8 cellular contexts compared by ENCODE assay signal in genomic region chr2:217943379-217944321, GRCh38. TPM values are rescaled to one million over a fixed set of nuclear protein-coding genes. Genes with fewer than 3 reads are reported as not detected.
DNase-seq lines count a peak whose midpoint lies in the region; ATAC-seq and TF ChIP-seq lines count a peak whose summit lies in the region.

No MANE protein-coding gene starts in this region.

- H3K27me3 ChIP-seq in dorsolateral prefrontal cortex (no peaks in the 10 kb centered on the region), lower lobe of right lung (ENCODE audit: low read depth) (no peaks in the 10 kb centered on the region), testis (no peaks in the 10 kb centered on the region)

- H3K9me3 Mint-ChIP-seq in activated CD4-positive, alpha-beta T cell treated with anti-CD3 and anti-CD28 coated beads, Interleukin-2, amount 10 ng/mL, durations not matched to agents 7 days and 5 days = no peaks in the 10 kb centered on the region

- peaks cover 63% of the 10 kb centered on the region for H3K4me1 Mint-ChIP-seq in activated CD4-positive, alpha-beta T cell treated with anti-CD3 and anti-CD28 coated beads, Interleukin-2, amount 10 ng/mL, durations not matched to agents 7 days and 5 days

- DNase-seq in activated CD4-positive, alpha-beta T cell treated with anti-CD3 and anti-CD28 coated beads, Interleukin-2, amount 10 ng/mL, durations not matched to agents 7 days and 5 days = peak; percentile 40
- DNase-seq in activated CD4-positive, alpha-beta T cell treated with anti-CD3 and anti-CD28 coated beads for 4 hours = no peak
- DNase-seq in NOMO-1 treated with DMSO at 0.1 percent for 48 hours (lab: John Stamatoyannopoulos, UW; ENCODE audit: unreplicated experiment) = peak; percentile 54
- DNase-seq in dorsolateral prefrontal cortex = peak; percentile 23 to 88 (median 78)
- DNase-seq in lower lobe of right lung = peak; percentile 90
- peak; percentile 78 for DNase-seq in testis
- no peak for DNase-seq in NCI-H1048 (lab: John Stamatoyannopoulos, UW)
- DNase-seq in stimulated activated CD4-positive, alpha-beta T cell treated with anti-CD3 and anti-CD28 coated beads, Interleukin-2, amount 100 ng/mL, for 48 hours = no peak

- H3K27me3 Mint-ChIP-seq in activated CD4-positive, alpha-beta T cell treated with anti-CD3 and anti-CD28 coated beads, Interleukin-2, amount 10 ng/mL, durations not matched to agents 7 days and 5 days = peaks cover 28% of the 10 kb centered on the region

- CTCF ChIA-PET in activated CD4-positive, alpha-beta T cell treated with anti-CD3 and anti-CD28 coated beads, Interleukin-2, amount 10 ng/mL, durations not matched to agents 7 days and 5 days (lab: Charles Lee) = interaction anchor here (1.6 kb wide), 1 partner anchor 10 kb away, joined by 4 read pairs; no protein-coding TSS in a partner anchor

- H3K27ac ChIP-seq in dorsolateral prefrontal cortex = peak overlapping the region in 57 of 59 donors; percentile 10 to 91 (median 80)
- peak overlapping the region; percentile 92 for H3K27ac ChIP-seq in lower lobe of right lung
- peak overlapping the region; percentile 70 to 81 for H3K27ac ChIP-seq in testis

- peaks cover under 1% of the 10 kb centered on the region for H3K36me3 ChIP-seq in lower lobe of right lung
- H3K36me3 ChIP-seq in testis (ENCODE audit: low read depth, missing control alignments) = no peaks in the 10 kb centered on the region

- intact Hi-C loops in dorsolateral prefrontal cortex (cut with DNase I) (loop anchor here in 1 of 2 donors (1.0 to 5.0 kb wide), 3 partner anchors 36 to 56 kb away; no protein-coding TSS in a partner anchor), lower lobe of right lung (cut with DNase I) (no loop called here), testis (cut with DNase I; ENCODE audit: low total_unique reads) (no loop called here)

- TF ChIP-seq POLR2A in testis (IDR thresholded peaks at IDR 0.05) = no peak

- no peaks in the 10 kb centered on the region for H3K36me3 Mint-ChIP-seq in activated CD4-positive, alpha-beta T cell treated with anti-CD3 and anti-CD28 coated beads, Interleukin-2, amount 10 ng/mL, durations not matched to agents 7 days and 5 days (ENCODE audit: low read depth)

- H3K4me3 ChIP-seq in dorsolateral prefrontal cortex = peak overlapping the region; percentile 45 to 88 (median 68)
- H3K4me3 ChIP-seq in lower lobe of right lung = peak overlapping the region; percentile 80
- H3K4me3 ChIP-seq in testis = peak overlapping the region; percentile 55 to 77

- TF ChIP-seq CTCF in dorsolateral prefrontal cortex (IDR thresholded peaks at IDR 0.05 in 54 of 56, conservative IDR thresholded peaks at IDR 0.05 in 2 of 56; ENCODE audit: low read depth in 1 of 56, partially characterized antibody in 56 of 56) (peak in 52 of 56 donors; percentile 16 to 76 (median 52)), lower lobe of right lung (IDR thresholded peaks at IDR 0.05) (peak; percentile 41), testis (IDR thresholded peaks at IDR 0.05) (no peak)

- peak overlapping the region; percentile 15 for H3K27ac Mint-ChIP-seq in activated CD4-positive, alpha-beta T cell treated with anti-CD3 and anti-CD28 coated beads, Interleukin-2, amount 10 ng/mL, durations not matched to agents 7 days and 5 days

- POLR2A ChIA-PET in activated CD4-positive, alpha-beta T cell treated with anti-CD3 and anti-CD28 coated beads, Interleukin-2, amount 10 ng/mL, durations not matched to agents 7 days and 5 days (lab: Charles Lee) = interaction anchor here (0.5 kb wide), 1 partner anchor 24 kb away, joined by 4 read pairs; no protein-coding TSS in a partner anchor

- peak; percentile 88 for ATAC-seq in lower lobe of right lung

- no peaks in the 10 kb centered on the region for H3K9me3 ChIP-seq in lower lobe of right lung
- H3K9me3 ChIP-seq in testis = no peaks in the 10 kb centered on the region

- H3K4me3 Mint-ChIP-seq in activated CD4-positive, alpha-beta T cell treated with anti-CD3 and anti-CD28 coated beads, Interleukin-2, amount 10 ng/mL, durations not matched to agents 7 days and 5 days = peak overlapping the region; percentile 58

- H3K4me1 ChIP-seq in lower lobe of right lung (peaks cover 57% of the 10 kb centered on the region), testis (peaks cover 14% of the 10 kb centered on the region)

- 41% methylated on average over 10 to 15 of the region's 16 CpGs for WGBS in testis, 2 donors

RNA-seq across cellular contexts. Expression of gene TNS1, which starts 59.1 kb away (rescaled TPM):
- 10 to 100 TPM; 11.0 to 13.5 TPM for total RNA-seq in activated CD4-positive, alpha-beta T cell treated with anti-CD3 and anti-CD28 coated beads, Interleukin-2, amount 10 ng/mL, durations not matched to agents 7 days and 5 days
- 100 to 1,000 TPM in 88 of 120 experiments, 10 to 100 TPM in 32; 57.9 to 261 (median 120) TPM for total RNA-seq in dorsolateral prefrontal cortex
- 505 TPM for total RNA-seq in lower lobe of right lung
- total RNA-seq in testis = 100 to 1,000 TPM; 227 to 256 TPM
- polyA plus RNA-seq in testis (ENCODE audit: insufficient read depth, low read depth, low replicate concordance) = 75.9 TPM

Comparison
In these comparisons a context has a peak if more than half of its experiments do, and no peak if none do; other contexts are left out.
1. DNase-seq: peak in activated CD4-positive, alpha-beta T cell treated with anti-CD3 and anti-CD28 coated beads, Interleukin-2, amount 10 ng/mL, durations not matched to agents 7 days and 5 days (single experiment), NOMO-1 treated with DMSO at 0.1 percent for 48 hours (single experiment), dorsolateral prefrontal cortex (10 of 10), lower lobe of right lung (single experiment) and testis (single experiment); none in activated CD4-positive, alpha-beta T cell treated with anti-CD3 and anti-CD28 coated beads for 4 hours (0 of 2), NCI-H1048 (single experiment) and stimulated activated CD4-positive, alpha-beta T cell treated with anti-CD3 and anti-CD28 coated beads, Interleukin-2, amount 100 ng/mL, for 48 hours (0 of 2).
2. CTCF ChIP-seq: peak in dorsolateral prefrontal cortex (52 of 56) and lower lobe of right lung (single experiment); none in testis (0 of 3).
3. RNA of gene TNS1, which starts 59.1 kb away (total RNA-seq): 505 TPM in lower lobe of right lung (single experiment), 227 to 256 TPM in testis and 57.9 to 261 TPM in dorsolateral prefrontal cortex; 11.0 to 13.5 TPM in activated CD4-positive, alpha-beta T cell treated with anti-CD3 and anti-CD28 coated beads, Interleukin-2, amount 10 ng/mL, durations not matched to agents 7 days and 5 days; every median in the first group is over 4 times any median in the second.
4. Peak in every context shown above with its lines, with median percentiles within 50 percentile points of each other: H3K27ac ChIP-seq and H3K4me3 ChIP-seq.